ENCODE assay signal across 1 cellular context in the genomic region with DNA sequence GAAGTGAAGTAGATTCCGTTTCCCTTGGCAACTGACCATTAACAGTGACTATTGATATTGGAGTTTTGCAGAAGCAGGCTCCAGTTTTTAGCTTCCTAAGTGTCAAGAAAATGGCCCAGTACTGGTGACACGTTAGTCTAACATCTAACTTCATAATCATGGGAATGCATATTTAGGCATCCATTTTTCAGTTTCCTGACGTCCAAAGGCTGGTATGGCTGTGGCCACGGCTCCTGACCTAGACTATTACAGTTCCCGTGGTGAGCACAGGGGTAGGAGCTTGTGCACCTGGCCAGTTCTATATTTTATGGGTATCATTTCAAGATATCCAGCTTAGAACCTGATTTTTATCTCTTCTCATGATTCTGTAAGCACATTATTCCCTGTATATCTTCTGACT.
TF ChIP-seq lines count a peak whose summit lies in the region.

No MANE protein-coding gene starts in this region.

TF ChIP-seq in IMR-90, 13 proteins besides CTCF, POLR2A, EP300 and RAD21:
- TF ChIP-seq RCOR1 (IDR thresholded peaks at IDR 0.05; ENCODE audit: insufficient replicate concordance, low read length) (no peak), SMC3 (IDR thresholded peaks at IDR 0.05; ENCODE audit: low read depth, low read length) (no peak), MXI1 (IDR thresholded peaks at IDR 0.05; ENCODE audit: borderline replicate concordance, low read depth, low read length) (no peak)
- TF ChIP-seq, protein P1, sequence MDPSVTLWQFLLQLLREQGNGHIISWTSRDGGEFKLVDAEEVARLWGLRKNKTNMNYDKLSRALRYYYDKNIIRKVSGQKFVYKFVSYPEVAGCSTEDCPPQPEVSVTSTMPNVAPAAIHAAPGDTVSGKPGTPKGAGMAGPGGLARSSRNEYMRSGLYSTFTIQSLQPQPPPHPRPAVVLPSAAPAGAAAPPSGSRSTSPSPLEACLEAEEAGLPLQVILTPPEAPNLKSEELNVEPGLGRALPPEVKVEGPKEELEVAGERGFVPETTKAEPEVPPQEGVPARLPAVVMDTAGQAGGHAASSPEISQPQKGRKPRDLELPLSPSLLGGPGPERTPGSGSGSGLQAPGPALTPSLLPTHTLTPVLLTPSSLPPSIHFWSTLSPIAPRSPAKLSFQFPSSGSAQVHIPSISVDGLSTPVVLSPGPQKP (IDR thresholded peaks at IDR 0.05; ENCODE audit: borderline replicate concordance, low read depth, low read length) = no peak
- TF ChIP-seq, protein P2, sequence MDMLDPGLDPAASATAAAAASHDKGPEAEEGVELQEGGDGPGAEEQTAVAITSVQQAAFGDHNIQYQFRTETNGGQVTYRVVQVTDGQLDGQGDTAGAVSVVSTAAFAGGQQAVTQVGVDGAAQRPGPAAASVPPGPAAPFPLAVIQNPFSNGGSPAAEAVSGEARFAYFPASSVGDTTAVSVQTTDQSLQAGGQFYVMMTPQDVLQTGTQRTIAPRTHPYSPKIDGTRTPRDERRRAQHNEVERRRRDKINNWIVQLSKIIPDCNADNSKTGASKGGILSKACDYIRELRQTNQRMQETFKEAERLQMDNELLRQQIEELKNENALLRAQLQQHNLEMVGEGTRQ (IDR thresholded peaks at IDR 0.05; ENCODE audit: low read depth, low read length) = no peak
TF ChIP-seq in IMR-90: peak in this region for 0.
